Comparison of ENCODE assay signal across 1 cellular context in the genomic region with DNA sequence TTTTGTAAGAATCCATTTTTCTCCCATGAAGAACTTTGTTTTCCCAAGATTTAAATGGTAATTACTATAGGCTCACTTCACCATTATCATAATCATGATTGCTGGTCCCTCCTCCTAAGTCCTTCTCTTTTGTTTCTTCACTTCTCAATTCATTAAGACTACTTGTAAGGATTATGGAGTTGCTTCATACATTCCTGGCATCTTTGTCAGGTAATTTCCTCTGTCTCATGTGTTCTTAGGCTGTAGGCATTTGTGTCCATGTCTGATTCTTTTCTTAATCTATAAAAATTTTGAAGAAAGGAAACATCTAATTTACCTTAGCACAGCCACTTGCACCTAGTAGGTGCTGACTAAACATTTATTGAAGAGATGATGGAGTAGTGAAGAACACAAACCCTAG.
TF ChIP-seq lines count a peak whose summit lies in the region.

No MANE protein-coding gene starts in this region.

TF ChIP-seq in HepG2, 621 proteins besides CTCF, POLR2A, EP300 and RAD21 (continued from another document):
- TF ChIP-seq, protein P1, sequence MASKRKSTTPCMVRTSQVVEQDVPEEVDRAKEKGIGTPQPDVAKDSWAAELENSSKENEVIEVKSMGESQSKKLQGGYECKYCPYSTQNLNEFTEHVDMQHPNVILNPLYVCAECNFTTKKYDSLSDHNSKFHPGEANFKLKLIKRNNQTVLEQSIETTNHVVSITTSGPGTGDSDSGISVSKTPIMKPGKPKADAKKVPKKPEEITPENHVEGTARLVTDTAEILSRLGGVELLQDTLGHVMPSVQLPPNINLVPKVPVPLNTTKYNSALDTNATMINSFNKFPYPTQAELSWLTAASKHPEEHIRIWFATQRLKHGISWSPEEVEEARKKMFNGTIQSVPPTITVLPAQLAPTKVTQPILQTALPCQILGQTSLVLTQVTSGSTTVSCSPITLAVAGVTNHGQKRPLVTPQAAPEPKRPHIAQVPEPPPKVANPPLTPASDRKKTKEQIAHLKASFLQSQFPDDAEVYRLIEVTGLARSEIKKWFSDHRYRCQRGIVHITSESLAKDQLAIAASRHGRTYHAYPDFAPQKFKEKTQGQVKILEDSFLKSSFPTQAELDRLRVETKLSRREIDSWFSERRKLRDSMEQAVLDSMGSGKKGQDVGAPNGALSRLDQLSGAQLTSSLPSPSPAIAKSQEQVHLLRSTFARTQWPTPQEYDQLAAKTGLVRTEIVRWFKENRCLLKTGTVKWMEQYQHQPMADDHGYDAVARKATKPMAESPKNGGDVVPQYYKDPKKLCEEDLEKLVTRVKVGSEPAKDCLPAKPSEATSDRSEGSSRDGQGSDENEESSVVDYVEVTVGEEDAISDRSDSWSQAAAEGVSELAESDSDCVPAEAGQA (IDR thresholded peaks at IDR 0.05; ENCODE audit: low read depth): no peak
- TF ChIP-seq, protein P1 (CRISPR knock-in tag; IDR thresholded peaks at IDR 0.05; ENCODE audit: borderline replicate concordance): no peak
- TF ChIP-seq MAFF (IDR thresholded peaks at IDR 0.05; ENCODE audit: low read depth, low read length) (peak; percentile 34; the same call in 1 of the 2 replicates), MEIS2 (CRISPR knock-in tag; IDR thresholded peaks at IDR 0.05) (no peak)
TF ChIP-seq in HepG2: peak in this region for 2.
